In the genomic region with DNA sequence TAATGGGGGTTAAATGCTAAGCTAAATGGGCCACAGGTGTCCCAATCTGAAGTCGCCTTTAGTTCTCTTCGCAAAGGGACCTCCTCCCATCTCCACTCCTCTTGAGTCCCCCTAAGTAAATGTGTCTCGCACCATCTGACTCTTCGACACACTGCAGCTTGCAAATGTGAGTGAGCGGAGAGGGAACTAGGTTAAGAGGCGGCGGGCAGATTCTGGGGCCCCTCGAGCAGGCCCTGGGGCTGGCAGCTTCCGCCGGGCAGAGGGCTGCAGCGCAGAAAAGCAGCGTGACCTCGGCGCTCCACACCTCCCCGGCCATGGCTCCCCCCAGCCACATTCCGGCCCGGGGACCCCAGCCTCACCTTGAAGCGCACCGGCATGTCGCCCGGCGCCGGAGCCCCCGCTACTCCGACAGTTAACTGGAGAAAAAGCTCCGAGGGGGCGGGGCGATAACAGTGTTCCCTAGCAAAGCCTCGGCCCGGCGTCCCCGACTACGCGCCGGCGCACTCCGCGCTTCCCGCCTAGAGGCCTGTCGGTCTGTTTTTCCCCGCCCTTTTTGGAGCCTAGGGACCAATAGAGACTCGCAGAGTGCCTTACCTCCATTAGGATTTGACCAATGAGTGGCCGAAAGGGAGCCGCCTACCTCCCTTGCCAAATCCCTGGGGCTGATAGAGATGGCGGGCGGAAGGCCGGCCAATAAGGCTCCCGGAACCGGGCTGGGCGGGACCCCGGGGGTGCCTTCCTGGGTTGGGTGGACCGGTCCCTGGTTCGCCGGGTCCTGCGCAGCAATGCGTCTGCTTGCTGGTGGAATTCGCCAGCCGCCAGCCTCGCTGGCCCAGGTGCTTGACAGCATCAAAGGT, we compare ENCODE assay signal across 8 cellular contexts. TPM values are rescaled to one million over a fixed set of nuclear protein-coding genes. Genes with fewer than 3 reads are reported as not detected.
DNase-seq lines count a peak whose midpoint lies in the region; ATAC-seq, FAIRE-seq and TF ChIP-seq lines count a peak whose summit lies in the region.

MDM1 (minus strand) TSS at position 494 of the 857 bp plus-strand sequence; CDS start at position 377, 117 bp downstream.

- no peaks in the 10 kb centered on the region for H3K9me3 ChIP-seq in A673 (ENCODE audit: low read depth, low read length, poor library complexity, severe bottlenecking)
- H3K9me3 ChIP-seq in WERI-Rb-1 (ENCODE audit: severe bottlenecking): no peaks in the 10 kb centered on the region
- H3K9me3 ChIP-seq in smooth muscle cell (replicated peaks; ENCODE audit: low read depth): no peaks in the 10 kb centered on the region

- H3K79me2 ChIP-seq in smooth muscle cell (ENCODE audit: low read depth): peaks cover 3% of the 10 kb centered on the region

- H3K27ac ChIP-seq in A673 (ENCODE audit: low read depth, low read length, poor library complexity, severe bottlenecking): peak within 1 kb of the TSS; percentile 51
- peak within 1 kb of the TSS; percentile 65 for H3K27ac ChIP-seq in WERI-Rb-1
- no peak within 1 kb of the TSS for H3K27ac ChIP-seq in smooth muscle cell (ENCODE audit: low read depth)

- intact Hi-C loops in A673 (cut with micrococcal nuclease; ENCODE audit: unreplicated experiment): no loop called here

- FAIRE-seq in bronchial epithelial cell (lab: Jason Lieb, UNC): no peak

- TF ChIP-seq CTCF in A673 (conservative IDR thresholded peaks at IDR 0.05; ENCODE audit: low read depth, low read length) (no peak), WERI-Rb-1 (IDR thresholded peaks at IDR 0.05; ENCODE audit: low read depth, low read length) (no peak), bronchial epithelial cell (IDR thresholded peaks at IDR 0.05; ENCODE audit: insufficient read depth, low read length, severe bottlenecking) (no peak), smooth muscle cell (IDR thresholded peaks at IDR 0.05; ENCODE audit: borderline replicate concordance, insufficient read depth, poor library complexity, severe bottlenecking) (no peak)

- H3K4me3 ChIP-seq in A673 (ENCODE audit: low read depth, low read length, poor library complexity, severe bottlenecking) (peak within 1 kb of the TSS; percentile 75), WERI-Rb-1 (ENCODE audit: low read depth, low read length) (peak within 1 kb of the TSS; percentile 77), bronchial epithelial cell (ENCODE audit: low read depth, low read length) (peak within 1 kb of the TSS; percentile 69), smooth muscle cell (peak within 1 kb of the TSS; percentile 83)

- ATAC-seq in GM18873 (IDR thresholded peaks at IDR 0.05; ENCODE audit: low FRiP score, unreplicated experiment) (peak; percentile 99), HG03139 (IDR thresholded peaks at IDR 0.05; ENCODE audit: unreplicated experiment) (peak; percentile 98)

- BruUV-seq in A673 (replicated peaks; lab: Mats Ljungman, UMichigan): no TSS peak

- no peaks in the 10 kb centered on the region for H4K20me1 ChIP-seq in smooth muscle cell (ENCODE audit: low read depth)

- H3K9ac ChIP-seq in smooth muscle cell (ENCODE audit: low read depth): peak within 1 kb of the TSS; percentile 51

- H3K27me3 ChIP-seq in A673 (replicated peaks; ENCODE audit: insufficient read depth, low read depth, low read length, poor library complexity) (no peaks in the 10 kb centered on the region), WERI-Rb-1 (ENCODE audit: insufficient read depth, low read depth, severe bottlenecking) (no peaks in the 10 kb centered on the region), bronchial epithelial cell (ENCODE audit: control insufficient read depth, insufficient read depth, low read length) (no peaks in the 10 kb centered on the region), smooth muscle cell (ENCODE audit: low read depth) (no peaks in the 10 kb centered on the region)

- POLR2A ChIA-PET in A673 (lab: Charles Lee; ENCODE audit: low non-redundant PET): interaction anchor here (0.7 kb wide), 1 partner anchor 100 kb away, joined by 3 read pairs; no protein-coding TSS in a partner anchor

- peak; percentile 100 for DNase-seq in A673 (ENCODE audit: low spot score)
- peak; percentile 97 for DNase-seq in NCI-H2227 (lab: John Stamatoyannopoulos, UW; ENCODE audit: unreplicated experiment)
- DNase-seq in WERI-Rb-1: peak; percentile 98
- peak; percentile 96 for DNase-seq in bronchial epithelial cell (ENCODE audit: low read depth)
- DNase-seq in iPS-NIHi7 (ENCODE audit: extremely low spot score): peak; percentile 97
- DNase-seq in smooth muscle cell (lab: John Stamatoyannopoulos, UW; ENCODE audit: unreplicated experiment): peak; percentile 87

- H3K4me1 ChIP-seq in A673 (ENCODE audit: insufficient read depth, low read length, poor library complexity, severe bottlenecking): no peaks in the 10 kb centered on the region
- peaks cover 11% of the 10 kb centered on the region for H3K4me1 ChIP-seq in smooth muscle cell (ENCODE audit: low read depth)

- H2AFZ ChIP-seq in smooth muscle cell (ENCODE audit: low read depth): peak within 1 kb of the TSS; percentile 88

- CTCF ChIA-PET in A673 (lab: Charles Lee): no interaction called here

- peak within 1 kb of the TSS; percentile 93 for H3K4me2 ChIP-seq in smooth muscle cell

- whole genome bisulfite sequencing in smooth muscle cell (ENCODE audit: low lambda C conversion rate): 1% methylated on average over 56 of the region's 59 CpGs

- no peaks in the 10 kb centered on the region for H3F3A ChIP-seq in smooth muscle cell (ENCODE audit: low read depth)

- no peaks in the 10 kb centered on the region for H3K36me3 ChIP-seq in A673 (ENCODE audit: insufficient read depth, low read length, poor library complexity, severe bottlenecking)
- no peaks in the 10 kb centered on the region for H3K36me3 ChIP-seq in WERI-Rb-1
- no peaks in the 10 kb centered on the region for H3K36me3 ChIP-seq in bronchial epithelial cell (ENCODE audit: control insufficient read depth, insufficient read depth, low read length)
- no peaks in the 10 kb centered on the region for H3K36me3 ChIP-seq in smooth muscle cell (ENCODE audit: low read depth)

RNA-seq across cellular contexts. Expression of gene MDM1, which starts in this region (rescaled TPM):
- total RNA-seq in A673 (2021) (16.5 and 18.6 TPM in 2 replicates), bronchial epithelial cell (5.8 and 6.4 TPM in 2 replicates), smooth muscle cell (14.7 and 15.9 TPM in 2 replicates)
- polyA plus RNA-seq in smooth muscle cell: 5.4 and 6.6 TPM in 2 replicates
